28 cellular contexts compared by ENCODE assay signal in the genomic region with DNA sequence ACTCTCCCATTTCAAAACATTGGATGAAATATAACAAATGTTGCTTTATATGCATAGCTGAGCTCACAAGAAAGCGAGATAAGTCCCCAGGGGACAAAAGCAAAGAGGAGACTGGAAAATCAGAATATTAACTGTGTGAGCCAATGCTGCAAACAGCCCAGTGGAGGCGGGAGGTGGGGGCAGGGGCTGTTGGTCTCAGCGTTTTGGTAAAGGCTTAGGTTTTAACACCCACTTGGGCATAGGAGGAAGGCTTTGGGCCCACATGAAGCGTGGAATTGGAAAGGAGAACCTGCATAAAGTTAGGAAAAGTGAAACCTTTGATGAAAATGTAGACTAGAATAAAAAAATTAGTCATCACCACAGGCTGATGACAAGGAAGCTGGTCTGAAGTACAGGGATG. TPM values are rescaled to one million over a fixed set of nuclear protein-coding genes. Genes with fewer than 3 reads are reported as not detected.
"Had no signal": no experiment of that assay in that cellular context is flagged by ENCODE, and none has a peak within 500 bp of the region (broad histone marks: within the 10 kb centered on the region; RNA-seq: fewer than 3 reads in every experiment).

No MANE protein-coding gene starts in this region.

- H3K27ac ChIP-seq: colonic mucosa, esophagus squamous epithelium, gastroesophageal sphincter, heart right ventricle, left lung, prostate gland, sigmoid colon, thoracic aorta, tibial nerve, upper lobe of left lung had no signal

- H3K36me3 Mint-ChIP-seq: mesothelial cell of epicardium had no signal

- DNase-seq: cerebellar nuclear complex; colonic mucosa; dermis blood vessel endothelial cell; effector memory CD4-positive, alpha-beta T cell; erythroblast; esophagus squamous epithelium; heart right ventricle; hippocampal formation; left cardiac atrium; left lung; mesenchymal stem cell; nephron progenitor cell; nucleus accumbens; right cardiac atrium; sigmoid colon; stimulated activated CD4-positive, alpha-beta T cell treated with anti-CD3 and anti-CD28 coated beads, Interleukin-4, amount 100 ng/mL, for 4 hours; stimulated activated naive CD8-positive, alpha-beta T cell treated with anti-CD3 and anti-CD28 coated beads, Interleukin-15, Interleukin-2, amounts not matched to agents 100 U/mL and 50 U/mL, for 24 hours; substantia nigra; upper lobe of left lung had no signal

- H3K4me3 Mint-ChIP-seq: mesothelial cell of epicardium; naive thymus-derived CD4-positive, alpha-beta T cell; nephron progenitor cell; stimulated activated memory B cell treated with anti-CD40 and anti-IgM and Interleukin-4, amounts not matched to agents 10 μg/mL and 1 μg/mL and 100 μg/mL, for 72 hours had no signal

- H3K4me1 Mint-ChIP-seq: nephron progenitor cell had no signal

- H3K4me1 ChIP-seq: colonic mucosa, prostate gland had no signal

- H3K36me3 ChIP-seq: colonic mucosa, esophagus squamous epithelium, gastroesophageal sphincter, heart right ventricle, left lung, prostate gland, sigmoid colon, thoracic aorta, tibial nerve, upper lobe of left lung had no signal

- H3K4me3 ChIP-seq: colonic mucosa, esophagus squamous epithelium, gastroesophageal sphincter, heart right ventricle, left lung, prostate gland, sigmoid colon, thoracic aorta, tibial nerve, upper lobe of left lung had no signal

- H3K9me3 ChIP-seq: colonic mucosa, prostate gland had no signal

- H3K27ac Mint-ChIP-seq: mesothelial cell of epicardium; naive thymus-derived CD4-positive, alpha-beta T cell; nephron progenitor cell; stimulated activated memory B cell treated with anti-CD40 and anti-IgM and Interleukin-4, amounts not matched to agents 10 μg/mL and 1 μg/mL and 100 μg/mL, for 72 hours had no signal

- ATAC-seq: gastroesophageal sphincter; heart right ventricle; left cardiac atrium; left lung; naive thymus-derived CD4-positive, alpha-beta T cell; right cardiac atrium; stimulated activated memory B cell treated with anti-CD40 and anti-IgM and Interleukin-4, amounts not matched to agents 10 μg/mL and 1 μg/mL and 100 μg/mL, for 72 hours; stimulated activated naive CD8-positive, alpha-beta T cell treated with anti-CD3 and anti-CD28 coated beads, Interleukin-15, Interleukin-2, amounts not matched to agents 100 U/mL and 50 U/mL, for 24 hours had no signal

RNA-seq across cellular contexts. Expression of a gene that starts 39.7 kb away (rescaled TPM):
- total RNA-seq: lung microvascular endothelial cell, skeletal muscle tissue had no signal
